9 cellular contexts compared by ENCODE assay signal in the genomic region with DNA sequence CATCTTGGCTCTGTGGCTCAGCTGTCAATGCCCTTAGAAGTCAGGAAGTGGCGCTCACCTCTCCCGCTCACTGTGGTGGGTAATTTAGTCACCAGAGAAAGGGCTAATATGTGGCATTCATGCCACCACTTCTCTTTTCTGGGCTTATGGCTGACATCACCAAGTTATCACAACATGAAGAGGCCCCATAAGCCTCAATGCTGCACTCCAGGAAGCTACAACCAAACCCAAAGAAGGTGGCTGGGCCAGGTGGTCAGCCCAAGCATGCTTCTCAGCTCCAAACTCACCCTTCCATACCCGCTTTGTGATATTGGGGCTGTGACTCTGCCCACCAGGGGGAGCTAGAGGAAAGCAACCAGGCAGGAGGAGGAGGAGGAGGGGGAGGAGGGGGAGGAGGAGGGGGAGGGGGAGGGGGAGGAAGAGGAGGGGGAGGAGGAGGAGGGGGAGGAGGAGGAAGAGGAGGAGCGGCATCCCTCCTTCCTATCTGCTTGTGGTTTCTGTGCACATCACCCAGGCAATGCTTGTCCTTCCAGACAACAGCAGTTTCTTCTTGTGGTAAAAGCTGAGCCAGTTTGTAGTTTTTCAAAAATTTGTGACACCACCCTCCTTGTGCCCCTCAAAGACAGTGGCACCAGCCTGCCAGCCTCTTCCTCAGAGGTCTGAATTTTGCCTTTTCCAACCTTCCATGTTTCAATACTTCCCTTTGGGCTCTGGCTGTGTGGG. TPM values are rescaled to one million over a fixed set of nuclear protein-coding genes. Genes with fewer than 3 reads are reported as not detected.
DNase-seq lines count a peak whose midpoint lies in the region; ATAC-seq and TF ChIP-seq lines count a peak whose summit lies in the region.
"Had no signal": no experiment of that assay in that cellular context is flagged by ENCODE, and none has a peak within 500 bp of the region (broad histone marks: within the 10 kb centered on the region; RNA-seq: fewer than 3 reads in every experiment).

No MANE protein-coding gene starts in this region.

- no peak overlapping the region for H3K4me2 ChIP-seq in GM23338

- H3K79me2 ChIP-seq in GM23338 (replicated peaks; ENCODE audit: insufficient read depth) = no peaks in the 10 kb centered on the region

- H3K27ac Mint-ChIP-seq in GM23338 (no peak overlapping the region), memory B cell (no peak overlapping the region)
- H3K27ac Mint-ChIP-seq in activated CD4-positive, alpha-beta T cell treated with anti-CD3 and anti-CD28 coated beads, Interleukin-2, amount 10 ng/mL, durations not matched to agents 7 days and 5 days = no peak overlapping the region
- H3K27ac Mint-ChIP-seq: brain had no signal

- H3K27me3 ChIP-seq in GM23338 (ENCODE audit: insufficient read depth) = no peaks in the 10 kb centered on the region
- H3K27me3 ChIP-seq in dorsolateral prefrontal cortex = peaks cover 0 to 10% (median 0%) of the 10 kb centered on the region in 45 donors

- H3K4me1 ChIP-seq in GM23338 (ENCODE audit: insufficient read depth) = no peaks in the 10 kb centered on the region

- CTCF ChIA-PET in activated CD4-positive, alpha-beta T cell treated with anti-CD3 and anti-CD28 coated beads, Interleukin-2, amount 10 ng/mL, durations not matched to agents 7 days and 5 days (lab: Charles Lee) = interaction anchor here (0.8 to 1.7 kb wide), 5 partner anchors 10 to 260 kb away, joined by 3 to 4 read pairs (median 3); no protein-coding TSS in a partner anchor

- peak overlapping the region; percentile 89 for H2AFZ ChIP-seq in GM23338

- no peaks in the 10 kb centered on the region for H4K20me1 ChIP-seq in GM23338 (replicated peaks; ENCODE audit: insufficient read depth)

- DNase-seq in DMS114 treated with DMSO at 0.1 percent for 48 hours (lab: John Stamatoyannopoulos, UW; ENCODE audit: unreplicated experiment) (peak; percentile 8), GM23338 (ENCODE audit: low spot score) (peak; percentile 92), NCI-H2107 (lab: John Stamatoyannopoulos, UW) (peak; percentile 2), dorsolateral prefrontal cortex (peak in 6 of 10 donors; percentile 5 to 43 (median 35)), memory B cell (ENCODE audit: low spot score in 2 of 2) (peak; percentile 55 to 65)
- peak; percentile 78 for DNase-seq in activated CD4-positive, alpha-beta T cell treated with anti-CD3 and anti-CD28 coated beads, Interleukin-2, amount 10 ng/mL, durations not matched to agents 7 days and 5 days
- DNase-seq in stimulated activated CD8-positive, alpha-beta memory T cell treated with anti-CD3 and anti-CD28 coated beads, Interleukin-7, amount 100 ng/mL, for 1 hour (ENCODE audit: low read depth in 2 of 2) = peak; percentile 27 to 52

- TF ChIP-seq CTCF in GM23338 (conservative IDR thresholded peaks at IDR 0.05; ENCODE audit: low read depth in 2 of 2) = peak; percentile 61 to 87
- peak in 34 of 56 donors; percentile 9 to 45 (median 30) for TF ChIP-seq CTCF in dorsolateral prefrontal cortex (IDR thresholded peaks at IDR 0.05 in 54 of 56, conservative IDR thresholded peaks at IDR 0.05 in 2 of 56; ENCODE audit: low read depth in 1 of 56, partially characterized antibody in 56 of 56)

- 0 out of 2 replicates have a peak, but pooled peaks cover 2% of the 10 kb centered on the region for H3F3A ChIP-seq in GM23338 (replicated peaks; ENCODE audit: low read depth)

- no peaks in the 10 kb centered on the region; the same call in 1 of the 2 replicates for H3K36me3 ChIP-seq in GM23338 (ENCODE audit: insufficient read depth)

- H3K27me3 Mint-ChIP-seq in GM23338 (ENCODE audit: insufficient read depth, low read depth, poor library complexity) = peaks cover 8% of the 10 kb centered on the region
- peaks cover 8% of the 10 kb centered on the region for H3K27me3 Mint-ChIP-seq in activated CD4-positive, alpha-beta T cell treated with anti-CD3 and anti-CD28 coated beads, Interleukin-2, amount 10 ng/mL, durations not matched to agents 7 days and 5 days
- H3K27me3 Mint-ChIP-seq in memory B cell = peaks cover 13% of the 10 kb centered on the region

- peak; percentile 96 for ATAC-seq in GM23338
- peak; percentile 86 for ATAC-seq in memory B cell (ENCODE audit: low read depth)
- ATAC-seq in HG03378 (IDR thresholded peaks at IDR 0.05; ENCODE audit: unreplicated experiment) = no peak

- intact Hi-C loops in dorsolateral prefrontal cortex (cut with DNase I) = no loop called here

- POLR2A ChIA-PET in activated CD4-positive, alpha-beta T cell treated with anti-CD3 and anti-CD28 coated beads, Interleukin-2, amount 10 ng/mL, durations not matched to agents 7 days and 5 days (lab: Charles Lee) = no interaction called here

- H3K4me1 Mint-ChIP-seq in GM23338 (peaks cover 3% of the 10 kb centered on the region; the same call in 2 of the 3 replicates), memory B cell (peaks cover 15% of the 10 kb centered on the region)
- peaks cover 11% of the 10 kb centered on the region for H3K4me1 Mint-ChIP-seq in activated CD4-positive, alpha-beta T cell treated with anti-CD3 and anti-CD28 coated beads, Interleukin-2, amount 10 ng/mL, durations not matched to agents 7 days and 5 days
- H3K4me1 Mint-ChIP-seq: brain had no signal

- no peak overlapping the region for H3K27ac ChIP-seq in GM23338 (ENCODE audit: low read depth)
- H3K27ac ChIP-seq in dorsolateral prefrontal cortex = no peak overlapping the region

- H3K4me3 ChIP-seq in GM23338 = no peak overlapping the region
- H3K4me3 ChIP-seq in dorsolateral prefrontal cortex = no peak overlapping the region

- H3K36me3 Mint-ChIP-seq in GM23338 (ENCODE audit: low read depth) = peaks cover 6% of the 10 kb centered on the region; the same call in 2 of the 3 replicates
- H3K36me3 Mint-ChIP-seq in activated CD4-positive, alpha-beta T cell treated with anti-CD3 and anti-CD28 coated beads, Interleukin-2, amount 10 ng/mL, durations not matched to agents 7 days and 5 days (ENCODE audit: low read depth) = no peaks in the 10 kb centered on the region
- H3K36me3 Mint-ChIP-seq in memory B cell = no peaks in the 10 kb centered on the region
- H3K36me3 Mint-ChIP-seq: brain had no signal

- H3K9me2 ChIP-seq in GM23338 (ENCODE audit: insufficient read depth) = no peaks in the 10 kb centered on the region

- H3K9me3 Mint-ChIP-seq in GM23338 = peaks cover 5% of the 10 kb centered on the region; the same call in 2 of the 3 replicates
- H3K9me3 Mint-ChIP-seq in activated CD4-positive, alpha-beta T cell treated with anti-CD3 and anti-CD28 coated beads, Interleukin-2, amount 10 ng/mL, durations not matched to agents 7 days and 5 days = no peaks in the 10 kb centered on the region
- no peaks in the 10 kb centered on the region for H3K9me3 Mint-ChIP-seq in memory B cell

- H3K4me3 Mint-ChIP-seq in GM23338 (no peak overlapping the region), memory B cell (no peak overlapping the region)
- H3K4me3 Mint-ChIP-seq in activated CD4-positive, alpha-beta T cell treated with anti-CD3 and anti-CD28 coated beads, Interleukin-2, amount 10 ng/mL, durations not matched to agents 7 days and 5 days = no peak overlapping the region
- H3K4me3 Mint-ChIP-seq: brain had no signal

TF ChIP-seq in GM23338, 12 proteins besides CTCF, POLR2A, EP300 and RAD21 (continues in another document):
- TF ChIP-seq STAT1 (IDR thresholded peaks at IDR 0.05; ENCODE audit: unreplicated experiment) = no peak

RNA-seq across cellular contexts. Expression of a gene that starts 42.1 kb away (rescaled TPM):
- 1.8 and 2.8 TPM in 2 replicates for total RNA-seq in GM23338 (2014; rRNA removed; shearing (Covaris generic))
- polyA plus RNA-seq in GM23338 (2016; fragmentation: Nextera tagmentation; extraction: Ambion mirVana) = 0.87 and 1.2 TPM in 2 replicates
- not detected for total RNA-seq in activated CD4-positive, alpha-beta T cell treated with anti-CD3 and anti-CD28 coated beads, Interleukin-2, amount 10 ng/mL, durations not matched to agents 7 days and 5 days
- 1 to 10 TPM in 100 of 120 experiments, under 1 TPM in 18, not detected in 2; 0.28 to 6.1 (median 1.9) TPM for total RNA-seq in dorsolateral prefrontal cortex

RNA-seq across cellular contexts. Expression of a gene that starts 55.2 kb away (rescaled TPM):
- 0.24 TPM in 1 of 2 replicates, not detected in the other for total RNA-seq in GM23338 (2014; rRNA removed; shearing (Covaris generic))
- not detected in 2 replicates for polyA plus RNA-seq in GM23338 (2016; fragmentation: Nextera tagmentation; extraction: Ambion mirVana)
- under 1 TPM; 0.07 to 0.12 TPM for total RNA-seq in activated CD4-positive, alpha-beta T cell treated with anti-CD3 and anti-CD28 coated beads, Interleukin-2, amount 10 ng/mL, durations not matched to agents 7 days and 5 days
- total RNA-seq in dorsolateral prefrontal cortex = 1 to 10 TPM in 15 of 120 experiments, under 1 TPM in 105; 0.13 to 1.6 (median 0.61) TPM

Comparison
In these comparisons a context has a peak if more than half of its experiments do, and no peak if none do; other contexts are left out.
1. DNase-seq: peak in every context shown above with its lines; median percentile 92 in GM23338; 78 in activated CD4-positive, alpha-beta T cell treated with anti-CD3 and anti-CD28 coated beads, Interleukin-2, amount 10 ng/mL, durations not matched to agents 7 days and 5 days; 60 in memory B cell; 40 in stimulated activated CD8-positive, alpha-beta memory T cell treated with anti-CD3 and anti-CD28 coated beads, Interleukin-7, amount 100 ng/mL, for 1 hour; 35 in dorsolateral prefrontal cortex; 8 in DMS114 treated with DMSO at 0.1 percent for 48 hours; 2 in NCI-H2107.